In genomic region chr12:6201199-6201608, GRCh38 we compare ENCODE assay signal across 8 cellular contexts. TPM values are rescaled to one million over a fixed set of nuclear protein-coding genes. Genes with fewer than 3 reads are reported as not detected.
DNase-seq lines count a peak whose midpoint lies in the region; ATAC-seq and TF ChIP-seq lines count a peak whose summit lies in the region.

No MANE protein-coding gene starts in this region.

- H3K27ac ChIP-seq in lung (ENCODE audit: low read depth in 1 of 2, low read length in 1 of 2) (peak overlapping the region; percentile 84 to 95), urinary bladder (ENCODE audit: low read depth) (peak overlapping the region; percentile 88)

- H3K36me3 ChIP-seq in BJ (ENCODE audit: control insufficient read depth, insufficient read depth, low read length): no peaks in the 10 kb centered on the region
- H3K36me3 ChIP-seq in lung (ENCODE audit: control insufficient read depth in 2 of 2, insufficient read depth in 2 of 2, low read length in 2 of 2): no peaks in the 10 kb centered on the region
- no peaks in the 10 kb centered on the region for H3K36me3 ChIP-seq in urinary bladder (ENCODE audit: insufficient read depth)

- TF ChIP-seq CTCF in BJ (IDR thresholded peaks at IDR 0.05; ENCODE audit: insufficient read depth, low read depth, low read length) (no peak), cardiac fibroblast (IDR thresholded peaks at IDR 0.05; ENCODE audit: low read depth, low read length) (no peak), lung (IDR thresholded peaks at IDR 0.05; ENCODE audit: control extremely low read depth, extremely low read depth) (no peak)

- POLR2A ChIA-PET in BJ (lab: Charles Lee): interaction anchor here (0.5 to 0.6 kb wide), 2 partner anchors 234 to 1735 kb away, joined by 3 read pairs; no protein-coding TSS in a partner anchor

- WGBS in lung, 2 donors: 29 to 34% methylated on average over 14 to 15 of the region's 15 CpGs
- WGBS in urinary bladder: 10% methylated on average over 15 of the region's 15 CpGs

- peak overlapping the region; percentile 73 for H3K4me3 ChIP-seq in BJ (ENCODE audit: low read depth, low read length)
- peak overlapping the region; percentile 67 to 72 for H3K4me3 ChIP-seq in cardiac fibroblast (replicated peaks in 1 of 2; ENCODE audit: low read depth in 2 of 2, low read length in 2 of 2)
- peak overlapping the region; percentile 77 for H3K4me3 ChIP-seq in lung
- peak overlapping the region; percentile 93 for H3K4me3 ChIP-seq in urinary bladder (ENCODE audit: low read depth, low read length)

- CTCF ChIA-PET in BJ (lab: Yijun Ruan, JAX): interaction anchor here (0.8 to 11.6 kb wide), 10 partner anchors 10 to 137 kb away, joined by 3 to 202 read pairs (median 6); no protein-coding TSS in a partner anchor

- no peaks in the 10 kb centered on the region for H3K27me3 ChIP-seq in BJ (ENCODE audit: control insufficient read depth, insufficient read depth, low read length)
- H3K27me3 ChIP-seq in lung (ENCODE audit: control insufficient read depth, insufficient read depth): no peaks in the 10 kb centered on the region

- ATAC-seq in lung (ENCODE audit: insufficient read depth, low FRiP score): peak; percentile 3
- ATAC-seq in HG03378 (IDR thresholded peaks at IDR 0.05; ENCODE audit: unreplicated experiment): no peak
- no peak for ATAC-seq in HG03139 (IDR thresholded peaks at IDR 0.05; ENCODE audit: unreplicated experiment)

- H3K4me1 ChIP-seq in lung (ENCODE audit: control insufficient read depth in 2 of 2, insufficient read depth in 2 of 2, low read length in 2 of 2) (peaks cover 4 to 27% of the 10 kb centered on the region in 2 donors), urinary bladder (ENCODE audit: insufficient read depth) (no peaks in the 10 kb centered on the region)

- H3K9me3 ChIP-seq in lung (ENCODE audit: control insufficient read depth in 2 of 2, insufficient read depth in 1 of 2, low read length in 1 of 2): no peaks in the 10 kb centered on the region

- DNase-seq in BJ (ENCODE audit: low read depth): no peak
- DNase-seq in NCI-H1105 treated with DMSO at 0.1 percent for 48 hours (lab: John Stamatoyannopoulos, UW): peak; percentile 56
- no peak for DNase-seq in cardiac fibroblast (ENCODE audit: low read depth in 2 of 2)
- no peak for DNase-seq in lung (ENCODE audit: low spot score)
- no peak for DNase-seq in A172 (ENCODE audit: low spot score)

RNA-seq across cellular contexts. Expression of gene CD9, which starts 1.0 kb away (rescaled TPM):
- polyA plus RNA-seq in BJ (2011; rRNA removed) (86.0 and 91.2 TPM in 2 replicates), lung (100 to 1,000 TPM; 352 to 425 TPM), urinary bladder (554 TPM)
- polyA minus RNA-seq in BJ (2011; rRNA and poly(A)+ RNA removed): 33.3 and 44.2 TPM in 2 replicates
- total RNA-seq in lung (100 to 1,000 TPM; 240 to 406 TPM), urinary bladder (215 TPM)
- 107 and 128 TPM in 2 replicates for total RNA-seq in A172 (2014; rRNA removed; shearing (Covaris generic))
